1 cellular context compared by ENCODE assay signal in the genomic region with DNA sequence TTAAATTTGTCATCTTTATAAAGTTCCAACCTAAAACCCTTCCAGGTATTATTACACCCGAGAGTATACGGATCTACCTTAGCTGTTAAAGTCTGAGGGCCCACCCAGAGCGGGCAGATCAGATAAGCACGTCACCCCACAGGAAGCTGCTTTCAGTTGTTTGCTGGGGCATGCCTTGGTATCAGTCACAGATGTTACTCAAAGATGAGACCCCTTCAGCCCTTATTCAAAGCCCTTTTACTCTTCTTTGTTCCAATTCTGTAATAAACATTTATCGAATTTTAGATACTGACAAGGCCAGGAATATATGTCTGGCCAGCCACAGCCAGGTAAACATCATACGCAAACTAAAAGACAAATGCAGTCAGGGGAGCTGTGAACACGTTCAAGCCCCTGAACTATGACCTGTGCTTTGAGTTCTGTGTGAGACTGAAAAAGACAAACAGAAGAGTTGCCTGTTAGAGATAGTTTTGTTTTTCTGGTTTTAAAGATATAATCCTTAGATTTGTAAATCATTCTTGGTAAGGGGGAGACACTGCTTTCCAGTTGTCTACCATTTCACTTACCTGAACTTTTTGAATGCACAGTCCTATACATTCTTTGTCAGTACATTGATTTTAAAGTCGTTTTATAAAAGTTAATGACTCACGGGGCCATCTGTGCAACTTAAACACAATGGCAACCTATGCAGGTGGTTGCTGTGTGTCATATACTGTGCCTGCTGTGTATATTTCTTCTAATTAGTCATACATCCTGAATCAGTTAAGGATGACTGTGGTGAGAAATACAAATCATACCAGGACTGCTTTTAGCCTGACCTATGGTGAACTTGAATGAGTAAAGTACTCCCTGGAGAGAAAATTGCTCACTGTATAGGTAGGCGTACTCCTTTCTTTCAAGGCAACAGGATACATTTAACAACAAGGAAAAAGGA.
TF ChIP-seq lines count a peak whose summit lies in the region.

No MANE protein-coding gene starts in this region.

TF ChIP-seq in K562, 482 proteins besides CTCF, POLR2A, EP300 and RAD21 (continued from another document and continues in another):
- TF ChIP-seq RBM25 (IDR thresholded peaks at IDR 0.05; ENCODE audit: low read depth, low read length, severe bottlenecking) (no peak), CREM (IDR thresholded peaks at IDR 0.05; ENCODE audit: low read depth) (peak; percentile 45; the same call in 1 of the 2 replicates), SMARCA4 (IDR thresholded peaks at IDR 0.05) (peak; percentile 19; the same call in 1 of the 2 replicates), NFXL1 (CRISPR knock-in tag; IDR thresholded peaks at IDR 0.05) (0 out of 2 replicates have a peak, but pooled peaks have one; percentile 30), ZEB2 (IDR thresholded peaks at IDR 0.05) (peak; percentile 31; the same call in 1 of the 2 replicates), HMGN3 (IDR thresholded peaks at IDR 0.05; ENCODE audit: borderline replicate concordance, extremely low read depth, insufficient read length, low read depth, low read length) (no peak), NFYB (IDR thresholded peaks at IDR 0.05; ENCODE audit: extremely low read depth, insufficient read length) (no peak), MEIS2 (IDR thresholded peaks at IDR 0.05; ENCODE audit: partially characterized antibody) (peak; percentile 28), HINFP (tag; conservative IDR thresholded peaks at IDR 0.05; ENCODE audit: low read depth) (no peak), MECOM (CRISPR knock-in tag; IDR thresholded peaks at IDR 0.05) (no peak), ZNF184 (CRISPR knock-in tag; IDR thresholded peaks at IDR 0.05) (no peak), CBFA2T3 (IDR thresholded peaks at IDR 0.05) (peak; percentile 69), CREBBP (IDR thresholded peaks at IDR 0.05; ENCODE audit: low read depth, low read length) (no peak), ZNF668 (CRISPR knock-in tag; IDR thresholded peaks at IDR 0.05) (no peak), ZNF589 (CRISPR knock-in tag; IDR thresholded peaks at IDR 0.05; ENCODE audit: low read depth) (0 out of 2 replicates have a peak, but pooled peaks have one; percentile 19), KDM1A (IDR thresholded peaks at IDR 0.05) (peak; percentile 46; a peak in 1 of 4 replicates), EZH2 (IDR thresholded peaks at IDR 0.05; ENCODE audit: borderline replicate concordance, low read depth, low read length) (no peak), TAF7 (tag; IDR thresholded peaks at IDR 0.05) (no peak), LCOR (CRISPR knock-in tag; IDR thresholded peaks at IDR 0.05) (no peak; the same call in 1 of the 2 replicates), THAP7 (CRISPR knock-in tag; IDR thresholded peaks at IDR 0.05) (no peak), ELF1 (tag; IDR thresholded peaks at IDR 0.05) (no peak), ZC3H8 (IDR thresholded peaks at IDR 0.05) (no peak), POLR3A (IDR thresholded peaks at IDR 0.05; ENCODE audit: borderline replicate concordance, extremely low read depth, insufficient read depth, insufficient read length) (no peak), JUN (IDR thresholded peaks at IDR 0.05; ENCODE audit: borderline replicate concordance, low read depth, low read length) (no peak), JUN (CRISPR knock-in tag; IDR thresholded peaks at IDR 0.05; ENCODE audit: borderline replicate concordance) (no peak), RBM39 (optimal IDR thresholded peaks at IDR 0.05; ENCODE audit: low read depth, low read length) (no peak), CUX1 (CRISPR knock-in tag; IDR thresholded peaks at IDR 0.05) (no peak), FOS (IDR thresholded peaks at IDR 0.05; ENCODE audit: extremely low read depth, insufficient read length) (peak; percentile 15), TCF7 (IDR thresholded peaks at IDR 0.05; ENCODE audit: borderline replicate concordance) (no peak), JUND (IDR thresholded peaks at IDR 0.05; ENCODE audit: borderline replicate concordance, low read depth, low read length) (peak; percentile 65; the same call in 1 of the 2 replicates), JUND (tag; IDR thresholded peaks at IDR 0.05; ENCODE audit: borderline replicate concordance, low read depth, low read length) (peak; percentile 60; the same call in 2 of the 3 replicates), ETS2 (tag; IDR thresholded peaks at IDR 0.05; ENCODE audit: borderline replicate concordance, poor library complexity, severe bottlenecking) (no peak), NR3C1 (CRISPR knock-in tag; IDR thresholded peaks at IDR 0.05) (no peak), RNF2 (IDR thresholded peaks at IDR 0.05) (no peak), POLR2AphosphoS2 (IDR thresholded peaks at IDR 0.05; ENCODE audit: low read length) (no peak)
- TF ChIP-seq, protein P1, sequence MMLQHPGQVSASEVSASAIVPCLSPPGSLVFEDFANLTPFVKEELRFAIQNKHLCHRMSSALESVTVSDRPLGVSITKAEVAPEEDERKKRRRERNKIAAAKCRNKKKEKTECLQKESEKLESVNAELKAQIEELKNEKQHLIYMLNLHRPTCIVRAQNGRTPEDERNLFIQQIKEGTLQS (IDR thresholded peaks at IDR 0.05), result peak; percentile 75
- TF ChIP-seq, protein P1 (CRISPR knock-in tag; conservative IDR thresholded peaks at IDR 0.05), result no peak
- TF ChIP-seq, protein P2, sequence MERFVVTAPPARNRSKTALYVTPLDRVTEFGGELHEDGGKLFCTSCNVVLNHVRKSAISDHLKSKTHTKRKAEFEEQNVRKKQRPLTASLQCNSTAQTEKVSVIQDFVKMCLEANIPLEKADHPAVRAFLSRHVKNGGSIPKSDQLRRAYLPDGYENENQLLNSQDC (CRISPR knock-in tag; IDR thresholded peaks at IDR 0.05), result no peak
- TF ChIP-seq, protein P3, sequence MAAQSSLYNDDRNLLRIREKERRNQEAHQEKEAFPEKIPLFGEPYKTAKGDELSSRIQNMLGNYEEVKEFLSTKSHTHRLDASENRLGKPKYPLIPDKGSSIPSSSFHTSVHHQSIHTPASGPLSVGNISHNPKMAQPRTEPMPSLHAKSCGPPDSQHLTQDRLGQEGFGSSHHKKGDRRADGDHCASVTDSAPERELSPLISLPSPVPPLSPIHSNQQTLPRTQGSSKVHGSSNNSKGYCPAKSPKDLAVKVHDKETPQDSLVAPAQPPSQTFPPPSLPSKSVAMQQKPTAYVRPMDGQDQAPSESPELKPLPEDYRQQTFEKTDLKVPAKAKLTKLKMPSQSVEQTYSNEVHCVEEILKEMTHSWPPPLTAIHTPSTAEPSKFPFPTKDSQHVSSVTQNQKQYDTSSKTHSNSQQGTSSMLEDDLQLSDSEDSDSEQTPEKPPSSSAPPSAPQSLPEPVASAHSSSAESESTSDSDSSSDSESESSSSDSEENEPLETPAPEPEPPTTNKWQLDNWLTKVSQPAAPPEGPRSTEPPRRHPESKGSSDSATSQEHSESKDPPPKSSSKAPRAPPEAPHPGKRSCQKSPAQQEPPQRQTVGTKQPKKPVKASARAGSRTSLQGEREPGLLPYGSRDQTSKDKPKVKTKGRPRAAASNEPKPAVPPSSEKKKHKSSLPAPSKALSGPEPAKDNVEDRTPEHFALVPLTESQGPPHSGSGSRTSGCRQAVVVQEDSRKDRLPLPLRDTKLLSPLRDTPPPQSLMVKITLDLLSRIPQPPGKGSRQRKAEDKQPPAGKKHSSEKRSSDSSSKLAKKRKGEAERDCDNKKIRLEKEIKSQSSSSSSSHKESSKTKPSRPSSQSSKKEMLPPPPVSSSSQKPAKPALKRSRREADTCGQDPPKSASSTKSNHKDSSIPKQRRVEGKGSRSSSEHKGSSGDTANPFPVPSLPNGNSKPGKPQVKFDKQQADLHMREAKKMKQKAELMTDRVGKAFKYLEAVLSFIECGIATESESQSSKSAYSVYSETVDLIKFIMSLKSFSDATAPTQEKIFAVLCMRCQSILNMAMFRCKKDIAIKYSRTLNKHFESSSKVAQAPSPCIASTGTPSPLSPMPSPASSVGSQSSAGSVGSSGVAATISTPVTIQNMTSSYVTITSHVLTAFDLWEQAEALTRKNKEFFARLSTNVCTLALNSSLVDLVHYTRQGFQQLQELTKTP (IDR thresholded peaks at IDR 0.05; ENCODE audit: low read depth in 1 of 2, partially characterized antibody in 2 of 2), result no peak
- TF ChIP-seq, protein P4, sequence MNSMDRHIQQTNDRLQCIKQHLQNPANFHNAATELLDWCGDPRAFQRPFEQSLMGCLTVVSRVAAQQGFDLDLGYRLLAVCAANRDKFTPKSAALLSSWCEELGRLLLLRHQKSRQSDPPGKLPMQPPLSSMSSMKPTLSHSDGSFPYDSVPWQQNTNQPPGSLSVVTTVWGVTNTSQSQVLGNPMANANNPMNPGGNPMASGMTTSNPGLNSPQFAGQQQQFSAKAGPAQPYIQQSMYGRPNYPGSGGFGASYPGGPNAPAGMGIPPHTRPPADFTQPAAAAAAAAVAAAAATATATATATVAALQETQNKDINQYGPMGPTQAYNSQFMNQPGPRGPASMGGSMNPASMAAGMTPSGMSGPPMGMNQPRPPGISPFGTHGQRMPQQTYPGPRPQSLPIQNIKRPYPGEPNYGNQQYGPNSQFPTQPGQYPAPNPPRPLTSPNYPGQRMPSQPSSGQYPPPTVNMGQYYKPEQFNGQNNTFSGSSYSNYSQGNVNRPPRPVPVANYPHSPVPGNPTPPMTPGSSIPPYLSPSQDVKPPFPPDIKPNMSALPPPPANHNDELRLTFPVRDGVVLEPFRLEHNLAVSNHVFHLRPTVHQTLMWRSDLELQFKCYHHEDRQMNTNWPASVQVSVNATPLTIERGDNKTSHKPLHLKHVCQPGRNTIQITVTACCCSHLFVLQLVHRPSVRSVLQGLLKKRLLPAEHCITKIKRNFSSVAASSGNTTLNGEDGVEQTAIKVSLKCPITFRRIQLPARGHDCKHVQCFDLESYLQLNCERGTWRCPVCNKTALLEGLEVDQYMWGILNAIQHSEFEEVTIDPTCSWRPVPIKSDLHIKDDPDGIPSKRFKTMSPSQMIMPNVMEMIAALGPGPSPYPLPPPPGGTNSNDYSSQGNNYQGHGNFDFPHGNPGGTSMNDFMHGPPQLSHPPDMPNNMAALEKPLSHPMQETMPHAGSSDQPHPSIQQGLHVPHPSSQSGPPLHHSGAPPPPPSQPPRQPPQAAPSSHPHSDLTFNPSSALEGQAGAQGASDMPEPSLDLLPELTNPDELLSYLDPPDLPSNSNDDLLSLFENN (IDR thresholded peaks at IDR 0.05; ENCODE audit: low read depth in 2 of 2, low read length in 2 of 2), result no peak
- TF ChIP-seq, protein P5, sequence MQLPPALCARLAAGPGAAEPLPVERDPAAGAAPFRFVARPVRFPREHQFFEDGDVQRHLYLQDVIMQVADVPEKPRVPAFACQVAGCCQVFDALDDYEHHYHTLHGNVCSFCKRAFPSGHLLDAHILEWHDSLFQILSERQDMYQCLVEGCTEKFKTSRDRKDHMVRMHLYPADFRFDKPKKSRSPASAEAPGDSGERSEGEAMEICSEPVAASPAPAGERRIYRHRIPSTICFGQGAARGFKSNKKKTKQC (CRISPR knock-in tag; IDR thresholded peaks at IDR 0.05), result no peak
